ENCODE assay signal across 30 cellular contexts in the genomic region with DNA sequence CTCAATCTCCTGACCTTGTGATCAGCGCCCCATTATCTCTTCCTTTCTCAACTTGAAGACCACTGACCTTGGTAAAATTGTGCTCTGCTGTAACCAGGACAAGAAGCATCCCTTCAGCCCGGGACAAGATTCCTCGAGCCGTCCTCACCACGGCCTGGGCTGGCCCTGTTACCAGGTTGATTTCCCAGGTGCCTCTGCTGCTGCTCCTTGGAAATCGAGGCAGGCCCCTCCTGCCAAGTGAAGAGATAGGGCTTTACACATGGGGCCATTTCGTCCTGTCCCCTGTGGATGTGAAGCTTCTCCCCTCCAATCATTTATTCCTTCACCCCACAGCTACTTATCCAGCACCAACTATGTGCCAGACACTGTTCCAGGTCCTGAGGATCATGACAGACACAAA. TPM values are rescaled to one million over a fixed set of nuclear protein-coding genes. Genes with fewer than 3 reads are reported as not detected.
"Had no signal": no experiment of that assay in that cellular context is flagged by ENCODE, and none has a peak within 500 bp of the region (broad histone marks: within the 10 kb centered on the region; RNA-seq: fewer than 3 reads in every experiment).

No MANE protein-coding gene starts in this region.

- DNase-seq: activated CD4-positive, alpha-beta memory T cell treated with anti-CD3 and anti-CD28 coated beads for 36 hours; activated CD4-positive, alpha-beta T cell treated with anti-CD3 and anti-CD28 coated beads for 48 hours; activated CD4-positive, CD25-positive, alpha-beta regulatory T cell; activated gamma-delta T cell; activated T-cell treated with anti-CD3 and anti-CD28 coated beads, Interleukin-2, amount 50 U/mL, for 48 hours; effector memory CD4-positive, alpha-beta T cell; glutamatergic neuron; immature natural killer cell; kidney glomerular epithelial cell; left ventricle myocardium inferior; small intestine; stimulated activated CD4-positive, alpha-beta T cell treated with anti-CD3 and anti-CD28 coated beads, Interleukin-15, amount 100 ng/mL, for 24 hours; stimulated activated naive CD4-positive, alpha-beta T cell; T1000; testis; upper lobe of left lung had no signal

- H3K27me3 Mint-ChIP-seq: activated CD4-positive, alpha-beta memory T cell treated with anti-CD3 and anti-CD28 coated beads for 36 hours; central memory CD8-positive, alpha-beta T cell had no signal

- H3K4me3 ChIP-seq: breast epithelium, hepatocyte, left ventricle myocardium inferior, right lobe of liver, testis, upper lobe of left lung had no signal

- H3K9me3 ChIP-seq: breast epithelium, left ventricle myocardium inferior, right lobe of liver, testis, upper lobe of left lung had no signal

- H3K4me1 Mint-ChIP-seq: central memory CD8-positive, alpha-beta T cell; immature natural killer cell; mesothelial cell of epicardium had no signal

- H3K4me1 ChIP-seq: breast epithelium, left ventricle myocardium inferior, right lobe of liver, testis, upper lobe of left lung had no signal

- H3K36me3 Mint-ChIP-seq: activated CD4-positive, alpha-beta memory T cell treated with anti-CD3 and anti-CD28 coated beads for 36 hours; activated naive CD4-positive, alpha-beta T cell treated with anti-CD3 and anti-CD28 coated beads, Interleukin-2, amount 50 U/mL, for 72 hours; immature natural killer cell; mesothelial cell of epicardium had no signal

- FAIRE-seq: astrocyte, colon, endothelial cell of umbilical vein, frontal cortex, small intestine had no signal

- H3K27ac ChIP-seq: breast epithelium, hepatocyte, left ventricle myocardium inferior, right lobe of liver, testis, upper lobe of left lung had no signal

- H3K4me3 Mint-ChIP-seq: activated CD4-positive, alpha-beta memory T cell treated with anti-CD3 and anti-CD28 coated beads for 36 hours; central memory CD8-positive, alpha-beta T cell; immature natural killer cell; mesothelial cell of epicardium; nephron; T-helper 1 cell treated with Interleukin-12 subunit alpha and Interleukin-12 subunit beta and Interleukin-4 antibody, amounts not matched to agents 30 μg/mL and 1 μg/mL, for 36 hours had no signal

- H3K36me3 ChIP-seq: breast epithelium, left ventricle myocardium inferior, right lobe of liver, upper lobe of left lung had no signal

- ATAC-seq: activated naive CD4-positive, alpha-beta T cell treated with anti-CD3 and anti-CD28 coated beads, Interleukin-2, amount 50 U/mL, for 72 hours; esophagus mucosa; right lobe of liver had no signal

- H3K27me3 ChIP-seq: breast epithelium, hepatocyte, right lobe of liver, testis, upper lobe of left lung had no signal

- H3K27ac Mint-ChIP-seq: activated CD4-positive, alpha-beta memory T cell treated with anti-CD3 and anti-CD28 coated beads for 36 hours; activated naive CD4-positive, alpha-beta T cell treated with anti-CD3 and anti-CD28 coated beads, Interleukin-2, amount 50 U/mL, for 72 hours; mesothelial cell of epicardium; nephron; T-helper 1 cell treated with Interleukin-12 subunit alpha and Interleukin-12 subunit beta and Interleukin-4 antibody, amounts not matched to agents 30 μg/mL and 1 μg/mL, for 36 hours had no signal

- H3K9me3 Mint-ChIP-seq: activated CD4-positive, alpha-beta memory T cell treated with anti-CD3 and anti-CD28 coated beads for 36 hours; activated naive CD4-positive, alpha-beta T cell treated with anti-CD3 and anti-CD28 coated beads, Interleukin-2, amount 50 U/mL, for 72 hours; central memory CD8-positive, alpha-beta T cell; immature natural killer cell; mesothelial cell of epicardium; nephron; T-helper 1 cell treated with Interleukin-12 subunit alpha and Interleukin-12 subunit beta and Interleukin-4 antibody, amounts not matched to agents 30 μg/mL and 1 μg/mL, for 36 hours had no signal

RNA-seq across cellular contexts. Expression of gene RAB44, which starts 21.5 kb away (rescaled TPM):
- total RNA-seq: frontal cortex, hepatocyte, lung microvascular endothelial cell had no signal
- polyA plus RNA-seq: hepatocyte, immature natural killer cell had no signal
